8 cellular contexts compared by ENCODE assay signal in genomic region chr3:13281657-13282527, GRCh38.
A peak's percentile ranks its signal among the peaks of the same experiment; 100 is the strongest.
DNase-seq lines count a peak whose midpoint lies in the region; ATAC-seq, FAIRE-seq and TF ChIP-seq lines count a peak whose summit lies in the region.

No MANE protein-coding gene starts in this region.

- H3F3A ChIP-seq in PC-3 (ENCODE audit: low read length, unreplicated experiment): no peaks in the 10 kb centered on the region

- no peak for TF ChIP-seq CTCF in PC-3 (conservative IDR thresholded peaks at IDR 0.05; ENCODE audit: low read depth, low read length)
- TF ChIP-seq CTCF in osteoblast (IDR thresholded peaks at IDR 0.05; ENCODE audit: extremely low read depth, low read depth, low read length): no peak
- no peak for TF ChIP-seq CTCF in brain microvascular endothelial cell (IDR thresholded peaks at IDR 0.05; ENCODE audit: low read depth, low read length, missing control alignments)
- TF ChIP-seq CTCF in BE2C (IDR thresholded peaks at IDR 0.05; ENCODE audit: low read depth, low read length): no peak

- H3K27me3 ChIP-seq in PC-3 (ENCODE audit: low read length) (no peaks in the 10 kb centered on the region), osteoblast (ENCODE audit: insufficient read depth, low read length) (peaks cover 44% of the 10 kb centered on the region), brain microvascular endothelial cell (replicated peaks) (peaks cover 23% of the 10 kb centered on the region), BE2C (no peaks in the 10 kb centered on the region; the same call in 1 of the 2 replicates)

- H3K79me2 ChIP-seq in PC-3 (ENCODE audit: low read length) (peaks cover 57% of the 10 kb centered on the region), osteoblast (ENCODE audit: insufficient read depth, low read length) (no peaks in the 10 kb centered on the region)

- no peaks in the 10 kb centered on the region for H3K9me2 ChIP-seq in PC-3 (replicated peaks; ENCODE audit: low read length)

- peak overlapping the region; percentile 67 for H3K9ac ChIP-seq in PC-3 (ENCODE audit: low read length)

- DNase-seq in COLO668 (lab: John Stamatoyannopoulos, UW; ENCODE audit: unreplicated experiment): peak; percentile 29
- peak; percentile 60 for DNase-seq in PC-3
- peak; percentile 49 to 68 for DNase-seq in frontal cortex (ENCODE audit: low spot score in 2 of 2)
- DNase-seq in osteoblast (ENCODE audit: insufficient read length, low spot score, missing footprints): peak; percentile 85
- no peak for DNase-seq in ACHN
- DNase-seq in brain microvascular endothelial cell: no peak
- no peak for DNase-seq in BE2C

- H3K36me3 ChIP-seq in PC-3 (ENCODE audit: low read depth, low read length) (no peaks in the 10 kb centered on the region), osteoblast (ENCODE audit: insufficient read depth, low read length) (no peaks in the 10 kb centered on the region), brain microvascular endothelial cell (replicated peaks) (no peaks in the 10 kb centered on the region), BE2C (no peaks in the 10 kb centered on the region)

- H2AFZ ChIP-seq in PC-3 (ENCODE audit: low read length): peak overlapping the region; percentile 42; the same call in 1 of the 2 replicates
- no peak overlapping the region for H2AFZ ChIP-seq in osteoblast (ENCODE audit: low read length)

- H3K4me1 ChIP-seq in PC-3 (ENCODE audit: insufficient read depth, low read length): peaks cover 24% of the 10 kb centered on the region
- no peaks in the 10 kb centered on the region for H3K4me1 ChIP-seq in osteoblast (ENCODE audit: insufficient read depth, low read length)
- no peaks in the 10 kb centered on the region for H3K4me1 ChIP-seq in BE2C

- no peak for FAIRE-seq in frontal cortex (lab: Jason Lieb, UNC)

- intact Hi-C loops in PC-3 (cut with micrococcal nuclease): loop anchor here (2.0 to 5.0 kb wide), 2 partner anchors 65 to 175 kb away; no protein-coding TSS in a partner anchor

- BruUV-seq in PC-3 (replicated peaks; lab: Mats Ljungman, UMichigan): TSS peak; percentile 98

- H3K4me3 ChIP-seq in PC-3 (ENCODE audit: low read length) (peak overlapping the region; percentile 84), osteoblast (ENCODE audit: insufficient read depth, low read length) (no peak overlapping the region), brain microvascular endothelial cell (ENCODE audit: low read depth, low read length) (no peak overlapping the region), BE2C (ENCODE audit: low read depth, low read length) (no peak overlapping the region)

- CTCF ChIA-PET in PC-3 (lab: Charles Lee): interaction anchor here (0.6 to 1.6 kb wide), 4 partner anchors 25 to 298 kb away, joined by 3 to 6 read pairs (median 4); no protein-coding TSS in a partner anchor

- ATAC-seq in PC-3 (peak; percentile 73), HG03460 (IDR thresholded peaks at IDR 0.05; ENCODE audit: unreplicated experiment) (no peak)

- H4K20me1 ChIP-seq in PC-3 (ENCODE audit: low read length) (peaks cover 11% of the 10 kb centered on the region; the same call in 1 of the 2 replicates), osteoblast (ENCODE audit: insufficient read depth, low read length) (no peaks in the 10 kb centered on the region)

- H3K27ac ChIP-seq in PC-3 (ENCODE audit: low read length) (no peak overlapping the region), osteoblast (ENCODE audit: low read depth, low read length) (no peak overlapping the region), brain microvascular endothelial cell (no peak overlapping the region)

- H3K4me2 ChIP-seq in PC-3 (ENCODE audit: low read length) (peak overlapping the region; percentile 95), osteoblast (ENCODE audit: insufficient read depth, low read length) (no peak overlapping the region)

- in situ Hi-C loops in ACHN (cut with HindIII; ENCODE audit: low pct_ligation_motif_present, low pct_unique_long_range_greater_than_20kb, low sequenced_read_pairs): no loop called here
- in situ Hi-C loops in brain microvascular endothelial cell (cut with HindIII; ENCODE audit: low pct_ligation_motif_present, low sequenced_read_pairs): no loop called here

- no peaks in the 10 kb centered on the region for H3K9me3 ChIP-seq in PC-3 (ENCODE audit: low read length)
- H3K9me3 ChIP-seq in osteoblast (ENCODE audit: low read depth, low read length): peaks cover 4% of the 10 kb centered on the region
- no peaks in the 10 kb centered on the region; the same call in 1 of the 2 replicates for H3K9me3 ChIP-seq in BE2C

- POLR2A ChIA-PET in PC-3 (lab: Charles Lee; ENCODE audit: unreplicated experiment): interaction anchor here (0.6 to 0.7 kb wide), 2 partner anchors 172 to 219 kb away, joined by 3 to 4 read pairs; no protein-coding TSS in a partner anchor

Comparison
In these comparisons a context has a peak if more than half of its experiments do, and no peak if none do; other contexts are left out.
1. DNase-seq: peak in COLO668 (single experiment), PC-3 (single experiment), frontal cortex (2 of 2) and osteoblast (single experiment); none in ACHN (single experiment), brain microvascular endothelial cell (single experiment) and BE2C (single experiment).